Comparison of ENCODE assay signal across 18 cellular contexts in the genomic region with DNA sequence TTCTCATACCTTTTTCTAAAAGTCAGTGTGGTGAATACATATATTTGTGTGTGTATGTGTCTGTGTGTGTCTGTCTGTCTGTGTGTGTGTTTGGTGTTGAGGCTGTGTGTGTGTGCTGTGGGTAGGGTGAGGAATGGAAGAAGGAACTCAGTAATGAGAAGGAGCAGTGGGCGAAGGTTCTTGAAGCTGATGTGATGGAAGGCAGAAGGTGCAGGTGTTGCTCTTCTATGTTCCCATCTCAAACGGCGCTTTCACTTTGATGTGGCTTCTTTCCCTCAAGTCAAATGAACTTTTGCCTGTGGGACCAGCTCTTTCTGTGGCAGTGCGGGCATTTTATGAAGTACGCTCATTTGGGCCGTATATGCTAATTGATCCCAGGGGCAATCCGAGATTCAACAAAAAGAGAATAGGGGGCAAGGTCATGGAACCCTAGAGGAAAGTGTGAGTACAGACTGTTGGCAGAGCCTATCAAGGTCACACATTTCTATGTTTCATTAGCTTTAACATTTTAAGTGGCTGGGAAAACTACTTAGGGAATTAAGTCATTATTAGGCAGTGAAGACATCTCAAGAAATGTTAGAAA. TPM values are rescaled to one million over a fixed set of nuclear protein-coding genes. Genes with fewer than 3 reads are reported as not detected.
DNase-seq lines count a peak whose midpoint lies in the region; ATAC-seq lines count a peak whose summit lies in the region.
"Had no signal": no experiment of that assay in that cellular context is flagged by ENCODE, and none has a peak within 500 bp of the region (broad histone marks: within the 10 kb centered on the region; RNA-seq: fewer than 3 reads in every experiment).

No MANE protein-coding gene starts in this region.

- H3K4me3 Mint-ChIP-seq in activated CD8-positive, alpha-beta T cell treated with anti-CD3 and anti-CD28 coated beads, Interleukin-2, amount 10 ng/mL, durations not matched to agents 7 days and 5 days = no peak overlapping the region

- H3K4me1 Mint-ChIP-seq in activated CD8-positive, alpha-beta T cell treated with anti-CD3 and anti-CD28 coated beads, Interleukin-2, amount 10 ng/mL, durations not matched to agents 7 days and 5 days (ENCODE audit: low read depth) = peaks cover 22% of the 10 kb centered on the region

- H3K9me3 Mint-ChIP-seq in activated CD8-positive, alpha-beta T cell treated with anti-CD3 and anti-CD28 coated beads, Interleukin-2, amount 10 ng/mL, durations not matched to agents 7 days and 5 days (ENCODE audit: insufficient read depth) = peaks cover 5% of the 10 kb centered on the region

- peak overlapping the region; percentile 2 for H3K27ac Mint-ChIP-seq in activated CD8-positive, alpha-beta T cell treated with anti-CD3 and anti-CD28 coated beads, Interleukin-2, amount 10 ng/mL, durations not matched to agents 7 days and 5 days

- DNase-seq in activated CD8-positive, alpha-beta T cell treated with anti-CD3 and anti-CD28 coated beads, Interleukin-2, amount 10 ng/mL, durations not matched to agents 7 days and 5 days = no peak
- no peak for DNase-seq in stimulated activated naive CD8-positive, alpha-beta T cell treated with anti-CD3 and anti-CD28 coated beads, Interleukin-15, Interleukin-2, amounts not matched to agents 100 U/mL and 50 U/mL, for 24 hours
- DNase-seq in NCI-H2196 treated with DMSO at 0.1 percent for 48 hours (lab: John Stamatoyannopoulos, UW; ENCODE audit: unreplicated experiment) = no peak
- DNase-seq in activated T-cell treated with anti-CD3 and anti-CD28 coated beads for 4 hours = no peak
- DNase-seq in NCI-H1048 (lab: John Stamatoyannopoulos, UW) = no peak
- DNase-seq: activated naive CD4-positive, alpha-beta T cell treated with anti-CD3 and anti-CD28 coated beads, Interleukin-2, amount 50 U/mL, for 16 hours; activated T-cell treated with anti-CD3 and anti-CD28 coated beads, Interleukin-2, amount 50 U/mL, for 1 hour; AML-193; EL; heart right ventricle; islet precursor cell; naive thymus-derived CD4-positive, alpha-beta T cell; NCI-H1436; NCI-H2227 treated with DMSO at 0.1 percent for 48 hours; NCI-H82 had no signal

- ATAC-seq in GM19463 (IDR thresholded peaks at IDR 0.05; ENCODE audit: unreplicated experiment) (peak; percentile 46), HG02798 (IDR thresholded peaks at IDR 0.05; ENCODE audit: poor library complexity, unreplicated experiment) (peak; percentile 73)
- no peak for ATAC-seq in activated CD8-positive, alpha-beta T cell treated with anti-CD3 and anti-CD28 coated beads, Interleukin-2, amount 10 ng/mL, durations not matched to agents 7 days and 5 days
- peak; percentile 59 for ATAC-seq in stimulated activated naive CD8-positive, alpha-beta T cell treated with anti-CD3 and anti-CD28 coated beads, Interleukin-15, Interleukin-2, amounts not matched to agents 100 U/mL and 50 U/mL, for 24 hours
- ATAC-seq: heart right ventricle; naive thymus-derived CD4-positive, alpha-beta T cell; Panc1 had no signal

- H3K27me3 Mint-ChIP-seq in activated CD8-positive, alpha-beta T cell treated with anti-CD3 and anti-CD28 coated beads, Interleukin-2, amount 10 ng/mL, durations not matched to agents 7 days and 5 days (ENCODE audit: low read depth) = no peaks in the 10 kb centered on the region
- H3K27me3 Mint-ChIP-seq: naive thymus-derived CD4-positive, alpha-beta T cell had no signal

- H3K36me3 Mint-ChIP-seq in activated CD8-positive, alpha-beta T cell treated with anti-CD3 and anti-CD28 coated beads, Interleukin-2, amount 10 ng/mL, durations not matched to agents 7 days and 5 days (ENCODE audit: low read depth) = peaks cover 54% of the 10 kb centered on the region

- CTCF ChIA-PET in activated CD8-positive, alpha-beta T cell treated with anti-CD3 and anti-CD28 coated beads, Interleukin-2, amount 10 ng/mL, durations not matched to agents 7 days and 5 days (lab: Charles Lee) = interaction anchor here (1.2 kb wide), 1 partner anchor 13 kb away, joined by 5 read pairs; no protein-coding TSS in a partner anchor

- POLR2A ChIA-PET in activated CD8-positive, alpha-beta T cell treated with anti-CD3 and anti-CD28 coated beads, Interleukin-2, amount 10 ng/mL, durations not matched to agents 7 days and 5 days (lab: Charles Lee) = interaction anchor here (0.8 to 0.9 kb wide), 2 partner anchors 13 to 18 kb away, joined by 3 to 5 read pairs; no protein-coding TSS in a partner anchor

RNA-seq across cellular contexts. Expression of a gene that starts 15.2 kb away (rescaled TPM):
- total RNA-seq in activated CD8-positive, alpha-beta T cell treated with anti-CD3 and anti-CD28 coated beads, Interleukin-2, amount 10 ng/mL, durations not matched to agents 7 days and 5 days = 10 to 100 TPM; 26.9 to 27.7 TPM

RNA-seq across cellular contexts. Expression of a gene that starts 15.3 kb away (rescaled TPM):
- 10 to 100 TPM; 12.5 to 13.4 TPM for total RNA-seq in activated CD8-positive, alpha-beta T cell treated with anti-CD3 and anti-CD28 coated beads, Interleukin-2, amount 10 ng/mL, durations not matched to agents 7 days and 5 days

RNA-seq across cellular contexts. Expression of a gene that starts 31.7 kb away (rescaled TPM):
- 10 to 100 TPM; 66.8 to 68.0 TPM for total RNA-seq in activated CD8-positive, alpha-beta T cell treated with anti-CD3 and anti-CD28 coated beads, Interleukin-2, amount 10 ng/mL, durations not matched to agents 7 days and 5 days

RNA-seq across cellular contexts. Expression of a gene that starts 40.5 kb away (rescaled TPM):
- 10 to 100 TPM; 40.1 to 43.3 TPM for total RNA-seq in activated CD8-positive, alpha-beta T cell treated with anti-CD3 and anti-CD28 coated beads, Interleukin-2, amount 10 ng/mL, durations not matched to agents 7 days and 5 days
